23 cellular contexts compared by ENCODE assay signal in genomic region chr18:46110406-46110805, GRCh38.
"Had no signal": no experiment of that assay in that cellular context is flagged by ENCODE, and none has a peak within 500 bp of the region (broad histone marks: within the 10 kb centered on the region; RNA-seq: fewer than 3 reads in every experiment).

No MANE protein-coding gene starts in this region.

- DNase-seq: dermis blood vessel endothelial cell; esophagus squamous epithelium; foreskin fibroblast; glutamatergic neuron; immature natural killer cell; kidney; left cardiac atrium; left ventricle myocardium inferior; lower lobe of right lung; mesenchymal stem cell; naive B cell; spleen; stimulated activated CD4-positive, alpha-beta T cell treated with anti-CD3 and anti-CD28 coated beads, Interleukin-15, amount 100 ng/mL, for 24 hours; stimulated activated CD4-positive, alpha-beta T cell treated with anti-CD3 and anti-CD28 coated beads, Interleukin-1b, Interleukin-23, amount 100 ng/mL, for 48 hours; stimulated activated CD4-positive, alpha-beta T cell treated with anti-CD3 and anti-CD28 coated beads, Interleukin-4, amount 100 ng/mL, for 24 hours; stomach; substantia nigra; transverse colon had no signal

- H3K4me3 Mint-ChIP-seq: immature natural killer cell; naive B cell; nephron; stimulated activated memory B cell treated with anti-CD40 and anti-IgM and Interleukin-4, amounts not matched to agents 10 μg/mL and 1 μg/mL and 100 μg/mL, for 72 hours had no signal

- H3K27ac Mint-ChIP-seq: nephron; stimulated activated memory B cell treated with anti-CD40 and anti-IgM and Interleukin-4, amounts not matched to agents 10 μg/mL and 1 μg/mL and 100 μg/mL, for 72 hours had no signal

- H3K27me3 Mint-ChIP-seq: naive B cell; stimulated activated memory B cell treated with anti-CD40 and anti-IgM and Interleukin-4, amounts not matched to agents 10 μg/mL and 1 μg/mL and 100 μg/mL, for 72 hours had no signal

- H3K4me1 Mint-ChIP-seq: nephron had no signal

- H3K27ac ChIP-seq: esophagus squamous epithelium, gastroesophageal sphincter, left ventricle myocardium inferior, lower lobe of right lung, spleen, stomach, thoracic aorta had no signal

- H3K9me3 ChIP-seq: esophagus squamous epithelium, gastroesophageal sphincter, left ventricle myocardium inferior, lower lobe of right lung, spleen, stomach, thoracic aorta, transverse colon had no signal

- H3K27me3 ChIP-seq: esophagus squamous epithelium, gastroesophageal sphincter, spleen, stomach, transverse colon had no signal

- ATAC-seq: gastroesophageal sphincter; left cardiac atrium; lower lobe of right lung; sciatic nerve; stimulated activated memory B cell treated with anti-CD40 and anti-IgM and Interleukin-4, amounts not matched to agents 10 μg/mL and 1 μg/mL and 100 μg/mL, for 72 hours had no signal

- H3K4me3 ChIP-seq: esophagus squamous epithelium, gastroesophageal sphincter, left ventricle myocardium inferior, lower lobe of right lung, spleen, stomach, thoracic aorta, transverse colon had no signal

- H3K9me3 Mint-ChIP-seq: immature natural killer cell, naive B cell had no signal

- H3K4me1 ChIP-seq: left ventricle myocardium inferior, lower lobe of right lung had no signal
